ENCODE assay signal across 24 cellular contexts in the genomic region with DNA sequence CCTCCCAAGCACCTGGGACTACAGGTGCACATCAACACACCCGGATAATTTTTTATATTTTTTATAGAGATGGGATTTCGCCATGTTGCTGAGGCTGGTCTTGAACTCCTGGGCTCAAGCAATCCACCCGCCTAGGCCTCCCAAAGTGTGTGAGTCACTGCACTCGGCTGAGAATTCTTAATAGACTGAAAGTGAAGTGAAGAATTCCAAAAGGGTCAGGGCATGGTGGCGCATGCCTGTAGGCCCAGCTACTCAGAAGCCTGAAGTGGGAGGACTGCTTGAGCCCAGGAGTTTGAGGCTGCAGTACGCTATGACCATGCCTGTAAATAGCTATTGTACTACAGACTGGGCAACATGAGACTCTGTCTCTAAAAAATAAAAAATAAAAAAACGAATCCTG.
"Had no signal": no experiment of that assay in that cellular context is flagged by ENCODE, and none has a peak within 500 bp of the region (broad histone marks: within the 10 kb centered on the region; RNA-seq: fewer than 3 reads in every experiment).

No MANE protein-coding gene starts in this region.

- H3K4me3 ChIP-seq: ascending aorta, colonic mucosa, dorsolateral prefrontal cortex, esophagus muscularis mucosa, heart right ventricle, ovary, smooth muscle cell, testis had no signal

- H3K27me3 ChIP-seq: ascending aorta, brain microvascular endothelial cell, colonic mucosa, dorsolateral prefrontal cortex, esophagus muscularis mucosa, heart right ventricle, ovary, testis had no signal

- H3K9me3 ChIP-seq: ascending aorta, colonic mucosa, esophagus muscularis mucosa, heart right ventricle, ovary, testis had no signal

- H3K27me3 Mint-ChIP-seq: activated CD4-positive, alpha-beta T cell treated with anti-CD3 and anti-CD28 coated beads, Interleukin-2, amount 10 ng/mL, durations not matched to agents 7 days and 5 days; effector memory CD8-positive, alpha-beta T cell; natural killer cell treated with Interleukin-12 subunit alpha and Interleukin-12 subunit beta and Interleukin-15 and Interleukin-18, amount 100 ng/mL, for 72 hours; stimulated activated naive B cell treated with anti-CD40 and anti-IgM and Interleukin-4, amounts not matched to agents 10 μg/mL and 1 μg/mL and 100 μg/mL, for 72 hours had no signal

- DNase-seq: activated CD4-positive, alpha-beta T cell treated with anti-CD3 and anti-CD28 coated beads, Interleukin-2, amount 10 ng/mL, durations not matched to agents 7 days and 5 days; activated CD8-positive, alpha-beta T cell treated with anti-CD3 and anti-CD28 coated beads, Interleukin-2, amount 10 ng/mL, durations not matched to agents 7 days and 5 days; brain microvascular endothelial cell; central memory CD4-positive, alpha-beta T cell; colonic mucosa; dorsolateral prefrontal cortex; effector memory CD8-positive, alpha-beta T cell; heart right ventricle; kidney; ovary; stimulated activated CD4-positive, alpha-beta T cell treated with anti-CD3 and anti-CD28 coated beads, Interleukin-2, amount 100 ng/mL, for 48 hours; stimulated activated CD8-positive, alpha-beta memory T cell treated with anti-CD3 and anti-CD28 coated beads, Interleukin-4, amount 100 ng/mL, for 48 hours; stimulated activated naive B cell treated with anti-CD40 and anti-IgM and Interleukin-4, amounts not matched to agents 10 μg/mL and 1 μg/mL and 100 μg/mL, for 72 hours; testis had no signal

- H3K27ac ChIP-seq: ascending aorta, brain microvascular endothelial cell, colonic mucosa, esophagus muscularis mucosa, testis, VCaP had no signal

- H3K36me3 ChIP-seq: colonic mucosa, ovary had no signal

- H3K4me2 ChIP-seq: smooth muscle cell had no signal

- H3K4me3 Mint-ChIP-seq: activated CD4-positive, alpha-beta T cell treated with anti-CD3 and anti-CD28 coated beads, Interleukin-2, amount 10 ng/mL, durations not matched to agents 7 days and 5 days; activated CD8-positive, alpha-beta T cell treated with anti-CD3 and anti-CD28 coated beads, Interleukin-2, amount 10 ng/mL, durations not matched to agents 7 days and 5 days; activated T-helper 1 cell treated with anti-CD3 and anti-CD28 coated beads, Interleukin-12 subunit alpha, Interleukin-12 subunit beta, Interleukin-2, Interleukin-4 antibody, amounts not matched to agents 30 ng/mL and 10 ng/mL and 1 ng/mL, durations not matched to agents 14 hours and 24 hours and 36 hours; stimulated activated naive B cell treated with anti-CD40 and anti-IgM and Interleukin-4, amounts not matched to agents 10 μg/mL and 1 μg/mL and 100 μg/mL, for 72 hours had no signal

- H3K9me3 Mint-ChIP-seq: activated CD4-positive, alpha-beta T cell treated with anti-CD3 and anti-CD28 coated beads, Interleukin-2, amount 10 ng/mL, durations not matched to agents 7 days and 5 days; activated naive CD4-positive, alpha-beta T cell treated with anti-CD3 and anti-CD28 coated beads, Interleukin-2, amount 50 U/mL, for 72 hours; activated T-helper 1 cell treated with anti-CD3 and anti-CD28 coated beads, Interleukin-12 subunit alpha, Interleukin-12 subunit beta, Interleukin-2, Interleukin-4 antibody, amounts not matched to agents 30 ng/mL and 10 ng/mL and 1 ng/mL, durations not matched to agents 14 hours and 24 hours and 36 hours; effector memory CD8-positive, alpha-beta T cell; natural killer cell treated with Interleukin-12 subunit alpha and Interleukin-12 subunit beta and Interleukin-15 and Interleukin-18, amount 100 ng/mL, for 72 hours; stimulated activated naive B cell treated with anti-CD40 and anti-IgM and Interleukin-4, amounts not matched to agents 10 μg/mL and 1 μg/mL and 100 μg/mL, for 72 hours had no signal

- H3K27ac Mint-ChIP-seq: activated CD4-positive, alpha-beta T cell treated with anti-CD3 and anti-CD28 coated beads, Interleukin-2, amount 10 ng/mL, durations not matched to agents 7 days and 5 days; activated CD8-positive, alpha-beta T cell treated with anti-CD3 and anti-CD28 coated beads, Interleukin-2, amount 10 ng/mL, durations not matched to agents 7 days and 5 days; activated naive CD4-positive, alpha-beta T cell treated with anti-CD3 and anti-CD28 coated beads, Interleukin-2, amount 50 U/mL, for 72 hours; activated T-helper 1 cell treated with anti-CD3 and anti-CD28 coated beads, Interleukin-12 subunit alpha, Interleukin-12 subunit beta, Interleukin-2, Interleukin-4 antibody, amounts not matched to agents 30 ng/mL and 10 ng/mL and 1 ng/mL, durations not matched to agents 14 hours and 24 hours and 36 hours had no signal

- ATAC-seq: activated CD8-positive, alpha-beta T cell treated with anti-CD3 and anti-CD28 coated beads, Interleukin-2, amount 10 ng/mL, durations not matched to agents 7 days and 5 days; activated naive CD4-positive, alpha-beta T cell treated with anti-CD3 and anti-CD28 coated beads, Interleukin-2, amount 50 U/mL, for 72 hours; left lobe of liver; sciatic nerve; SK-N-SH treated with all-trans-retinoic acid at 6 μM for 48 hours; stimulated activated naive B cell treated with anti-CD40 and anti-IgM and Interleukin-4, amounts not matched to agents 10 μg/mL and 1 μg/mL and 100 μg/mL, for 72 hours had no signal
